ENCODE assay signal across 24 cellular contexts in the genomic region with DNA sequence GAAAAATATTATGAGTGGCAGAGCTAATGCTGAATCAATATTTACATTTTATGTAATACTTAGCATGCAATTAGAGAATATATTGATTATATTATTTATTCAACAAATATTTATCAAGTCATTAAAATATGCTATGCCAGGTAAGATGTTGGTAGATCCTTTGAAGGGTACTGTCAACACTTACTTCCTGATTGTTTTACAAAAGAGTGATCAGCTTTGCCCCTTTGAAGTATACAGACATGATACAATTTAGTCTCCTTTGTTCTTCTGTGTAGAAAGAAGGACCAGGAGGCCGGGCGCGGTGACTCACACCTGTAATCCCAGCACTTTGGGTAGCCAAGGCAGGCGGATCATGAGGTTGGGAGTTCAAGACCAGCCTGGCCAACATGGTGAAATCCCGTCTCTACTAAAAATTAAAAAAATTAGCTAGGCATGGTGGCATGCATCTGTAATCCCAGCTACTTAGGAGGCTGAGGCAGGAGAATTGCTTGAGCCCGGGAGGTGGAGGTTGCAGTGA.
DNase-seq lines count a peak whose midpoint lies in the region; ATAC-seq and FAIRE-seq lines count a peak whose summit lies in the region.
"Had no signal": no experiment of that assay in that cellular context is flagged by ENCODE, and none has a peak within 500 bp of the region (broad histone marks: within the 10 kb centered on the region; RNA-seq: fewer than 3 reads in every experiment).

No MANE protein-coding gene starts in this region.

- H3K4me3 ChIP-seq in small intestine (ENCODE audit: low read depth in 1 of 2, low read length in 2 of 2) = no peak overlapping the region
- H3K4me3 ChIP-seq: BLaER1, SJSA1 had no signal

- 49 to 75% (median 63%) methylated on average over 6 of the region's 6 CpGs for whole genome bisulfite sequencing in small intestine, 3 donors

- no peaks in the 10 kb centered on the region for H3K27me3 ChIP-seq in small intestine (ENCODE audit: control insufficient read depth in 2 of 2, insufficient read depth in 2 of 2, low read length in 2 of 2)
- H3K27me3 ChIP-seq: BLaER1, SJSA1 had no signal

- ATAC-seq in GM18498 (IDR thresholded peaks at IDR 0.05; ENCODE audit: unreplicated experiment) = no peak
- ATAC-seq: Right ventricle myocardium inferior, T-helper 17 cell had no signal

- no peaks in the 10 kb centered on the region for H3K36me3 ChIP-seq in small intestine (ENCODE audit: control insufficient read depth in 2 of 2, insufficient read depth in 2 of 2, low read length in 2 of 2)
- H3K36me3 ChIP-seq: BLaER1, SJSA1 had no signal

- H3K27ac ChIP-seq in small intestine (ENCODE audit: low read depth in 1 of 2, low read length in 1 of 2) = no peak overlapping the region
- H3K27ac ChIP-seq: 22Rv1, BLaER1, SJSA1 had no signal

- H3K4me1 ChIP-seq in small intestine (ENCODE audit: control insufficient read depth in 2 of 2, insufficient read depth in 1 of 2, low read depth in 1 of 2, low read length in 1 of 2) = no peaks in the 10 kb centered on the region

- H3K9me3 ChIP-seq in small intestine (ENCODE audit: control insufficient read depth, low read depth) = no peaks in the 10 kb centered on the region
- H3K9me3 ChIP-seq: BLaER1, SJSA1 had no signal

- no peak for FAIRE-seq in small intestine (lab: Jason Lieb, UNC)
- FAIRE-seq: H54 had no signal

- DNase-seq in DMS153 (lab: John Stamatoyannopoulos, UW) (peak; percentile 27), DMS153 treated with DMSO at 0.1 percent for 48 hours (lab: John Stamatoyannopoulos, UW; ENCODE audit: unreplicated experiment) (no peak), HT-29 (ENCODE audit: low spot score) (peak; percentile 6), NCI-H748 treated with DMSO at 0.1 percent for 48 hours (lab: John Stamatoyannopoulos, UW) (peak; percentile 26), small intestine (peak; percentile 37), SK-N-DZ (ENCODE audit: low spot score) (no peak), NCI-H2227 (lab: John Stamatoyannopoulos, UW; ENCODE audit: unreplicated experiment) (no peak)
- DNase-seq: ACHN; Calu3; CD4-positive, alpha-beta T cell; DMS79; Karpas-422; NCI-H1436; NCI-H2081 treated with DMSO at 0.1 percent for 48 hours; NCI-H2171 treated with DMSO at 0.1 percent for 48 hours; NCI-H446; NCI-H82; T-helper 17 cell had no signal

Comparison
In these comparisons a context has a peak if more than half of its experiments do, and no peak if none do; other contexts are left out.
1. DNase-seq: peak in DMS153 (single experiment), HT-29 (single experiment), NCI-H748 treated with DMSO at 0.1 percent for 48 hours (single experiment) and small intestine (single experiment); none in DMS153 treated with DMSO at 0.1 percent for 48 hours (single experiment), SK-N-DZ (single experiment) and NCI-H2227 (single experiment).